ENCODE assay signal across 9 cellular contexts in the genomic region with DNA sequence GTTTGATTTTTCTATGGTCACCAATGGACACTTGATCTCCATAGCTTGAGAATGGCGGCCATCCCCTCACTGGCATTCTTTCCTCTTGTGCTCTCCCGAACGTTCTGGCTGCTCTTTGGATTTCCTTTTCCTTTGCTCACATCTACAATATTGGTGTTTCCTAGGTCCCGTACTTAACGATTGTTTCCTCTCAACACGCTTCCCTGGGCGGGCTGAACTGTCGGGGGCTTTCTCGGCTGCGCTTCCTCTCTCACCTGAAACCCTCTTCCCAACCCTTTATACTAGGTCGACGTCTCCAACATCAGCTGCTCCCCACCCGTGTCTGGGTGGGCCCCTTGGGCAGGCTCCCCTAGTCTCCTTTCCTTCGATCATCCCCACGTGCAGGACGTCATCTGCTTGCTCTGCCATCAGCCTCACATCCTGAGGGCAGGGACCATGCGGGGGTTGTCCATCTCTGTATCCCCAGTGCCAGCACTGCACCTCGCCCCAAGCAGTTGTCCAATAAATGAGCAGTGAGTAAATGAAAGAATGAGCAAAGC. TPM values are rescaled to one million over a fixed set of nuclear protein-coding genes. Genes with fewer than 3 reads are reported as not detected.
DNase-seq lines count a peak whose midpoint lies in the region; ATAC-seq, FAIRE-seq and TF ChIP-seq lines count a peak whose summit lies in the region.
"Had no signal": no experiment of that assay in that cellular context is flagged by ENCODE, and none has a peak within 500 bp of the region (broad histone marks: within the 10 kb centered on the region; RNA-seq: fewer than 3 reads in every experiment).

No MANE protein-coding gene starts in this region.

- peak overlapping the region; percentile 73 for H4K5ac ChIP-seq in H1 (ENCODE audit: insufficient read length, low read depth, low read length)

- H3K18ac ChIP-seq in H1 (ENCODE audit: extremely low read depth, low read length), result peak overlapping the region; percentile 95; the same call in 1 of the 2 replicates

- H2BK20ac ChIP-seq in H1 (ENCODE audit: low read length), result no peak overlapping the region

- 67% methylated on average over 18 of the region's 18 CpGs; no CpG with 5 or more reads in 1 of the 2 experiments for WGBS in H1 (ENCODE audit: extremely low coverage in 1 of 2, insufficient coverage in 1 of 2, insufficient read length in 1 of 2, insufficient replicate concordance in 2 of 2, low coverage in 1 of 2, low lambda C conversion rate in 2 of 2, missing lambda C conversion rate in 1 of 2), 2 experiments

- peak; percentile 26 for ATAC-seq in GM18498 (IDR thresholded peaks at IDR 0.05; ENCODE audit: unreplicated experiment)
- no peak for ATAC-seq in HG03354 (IDR thresholded peaks at IDR 0.05; ENCODE audit: poor library complexity, severe bottlenecking, unreplicated experiment)

- H3K36me3 ChIP-seq in H1 (ENCODE audit: control insufficient read depth in 2 of 4, insufficient read depth in 4 of 4, low read length in 3 of 4) (no peaks in the 10 kb centered on the region), neutrophil (no peaks in the 10 kb centered on the region)

- peaks cover 0 to 31% of the 10 kb centered on the region in 2 experiments; a peak in 2 of 4 replicates for H3K79me2 ChIP-seq in H1 (ENCODE audit: control insufficient read depth in 1 of 2, insufficient read depth in 2 of 2, low read length in 2 of 2)

- peak overlapping the region; percentile 37 for H3K56ac ChIP-seq in H1 (replicated peaks; ENCODE audit: insufficient read length, low read depth, low read length)

- H2BK12ac ChIP-seq in H1 (ENCODE audit: low read depth, low read length), result no peak overlapping the region

- no peak for FAIRE-seq in H1 (lab: Jason Lieb, UNC)

- H4K20me1 ChIP-seq in H1 (replicated peaks in 1 of 2; ENCODE audit: control insufficient read depth in 1 of 2, insufficient read depth in 2 of 2, low read length in 2 of 2), result no peaks in the 10 kb centered on the region

- H3K79me1 ChIP-seq in H1 (ENCODE audit: low read depth, low read length), result peaks cover 2% of the 10 kb centered on the region; the same call in 1 of the 2 replicates

- POLR2A ChIA-PET in H1 (lab: Charles Lee; ENCODE audit: partially characterized antibody), result interaction anchor here (0.7 to 1.4 kb wide), 7 partner anchors 14 to 365 kb away, joined by 3 to 7 read pairs (median 4); no protein-coding TSS in a partner anchor

- peaks cover 0 to 4% (median 1%) of the 10 kb centered on the region in 4 experiments; a peak in 2 of 7 replicates for H3K4me1 ChIP-seq in H1 (replicated peaks in 1 of 4; ENCODE audit: control insufficient read depth in 3 of 4, insufficient read depth in 4 of 4, low read length in 3 of 4)
- peaks cover 5 to 8% of the 10 kb centered on the region in 2 experiments for H3K4me1 ChIP-seq in neutrophil (ENCODE audit: control insufficient read depth in 1 of 2, insufficient read depth in 1 of 2, low read depth in 1 of 2, low read length in 1 of 2)

- H3K27ac ChIP-seq in H1 (ENCODE audit: low read depth, low read length) (peak overlapping the region; percentile 71; the same call in 1 of the 2 replicates), neutrophil (no peak overlapping the region)

- peak overlapping the region; percentile 34 for H4K91ac ChIP-seq in H1 (replicated peaks; ENCODE audit: insufficient read length, low read length)

- H3K9ac ChIP-seq in H1 (replicated peaks in 1 of 4; ENCODE audit: extremely low read depth in 1 of 4, low read depth in 3 of 4, low read length in 3 of 4), result peak overlapping the region in 3 of 4 experiments; percentile 42 to 76 (median 75); a peak in 5 of 7 replicates

- no peak overlapping the region for H2AK5ac ChIP-seq in H1 (ENCODE audit: low read depth, low read length)

- TF ChIP-seq RAD21 in H1 (IDR thresholded peaks at IDR 0.05 in 1 of 2, conservative IDR thresholded peaks at IDR 0.05 in 1 of 2; ENCODE audit: low read depth in 2 of 2, low read length in 2 of 2), result no peak

- peak overlapping the region; percentile 93 for H4K8ac ChIP-seq in H1 (ENCODE audit: extremely low read depth, insufficient read depth, low read length)

- peaks cover 7% of the 10 kb centered on the region; the same call in 1 of the 2 replicates for H3K23me2 ChIP-seq in H1 (ENCODE audit: low read depth, low read length)

- no peak overlapping the region for H3K23ac ChIP-seq in H1 (ENCODE audit: insufficient read length)

- TF ChIP-seq EP300 in H1 (IDR thresholded peaks at IDR 0.05; ENCODE audit: borderline replicate concordance in 1 of 2, low read depth in 2 of 2, low read length in 2 of 2), result no peak

- H2BK5ac ChIP-seq in H1 (ENCODE audit: low read depth, low read length), result peak overlapping the region; percentile 83

- TF ChIP-seq CTCF in LNCaP clone FGC (IDR thresholded peaks at IDR 0.05; ENCODE audit: control insufficient read depth, extremely low read depth, insufficient read depth), result no peak
- TF ChIP-seq CTCF in H1 (IDR thresholded peaks at IDR 0.05; ENCODE audit: control extremely low read depth in 1 of 3, insufficient read depth in 1 of 3, low read depth in 1 of 3, low read length in 3 of 3), result no peak
- no peak for TF ChIP-seq CTCF in neutrophil (IDR thresholded peaks at IDR 0.05)

- DNase-seq in LNCaP clone FGC (ENCODE audit: low read depth), result no peak
- no peak for DNase-seq in H1 (ENCODE audit: low read depth in 1 of 2, low spot score in 2 of 2)
- DNase-seq in hepatic stellate cell (ENCODE audit: low spot score), result no peak
- DNase-seq in HCEC 1CT, result no peak
- no peak for DNase-seq in NCI-H2196 treated with DMSO at 0.1 percent for 48 hours (lab: John Stamatoyannopoulos, UW; ENCODE audit: unreplicated experiment)

- CTCF ChIA-PET in H1 (lab: Charles Lee; ENCODE audit: partially characterized antibody), result interaction anchor here (1.2 to 1.4 kb wide), 2 partner anchors 54 to 61 kb away, joined by 3 read pairs; no protein-coding TSS in a partner anchor

- peak overlapping the region; percentile 8; the same call in 1 of the 2 replicates for H2BK15ac ChIP-seq in H1 (ENCODE audit: low read length)

- peak overlapping the region; percentile 57 for H3K4ac ChIP-seq in H1 (replicated peaks; ENCODE audit: insufficient read length, low read depth, low read length)

- no peak for TF ChIP-seq POLR2A in H1 (IDR thresholded peaks at IDR 0.05; ENCODE audit: control extremely low read depth in 1 of 2, low read depth in 2 of 2, low read length in 2 of 2)

- peaks cover 0 to 3% (median 0%) of the 10 kb centered on the region in 4 experiments; a peak in 1 of 7 replicates for H3K27me3 ChIP-seq in H1 (replicated peaks in 1 of 4; ENCODE audit: control insufficient read depth in 3 of 4, extremely low read depth in 1 of 4, insufficient read depth in 3 of 4, low read length in 3 of 4)
- H3K27me3 ChIP-seq in neutrophil, result peaks cover 29% of the 10 kb centered on the region

- H3K4me3 ChIP-seq in LNCaP clone FGC (ENCODE audit: low read depth, low read length) (peak overlapping the region; percentile 77), H1 (ENCODE audit: extremely low read depth in 1 of 4, insufficient read depth in 2 of 4, low read depth in 3 of 4, low read length in 4 of 4) (peak overlapping the region; percentile 79 to 91 (median 87)), neutrophil (ENCODE audit: low read depth in 1 of 2, low read length in 1 of 2) (peak overlapping the region; percentile 76 to 80)

- no peak overlapping the region for H2BK120ac ChIP-seq in H1 (replicated peaks; ENCODE audit: low read depth, low read length)

- no peak overlapping the region for H3K14ac ChIP-seq in H1 (ENCODE audit: insufficient read length)

- H3K4me2 ChIP-seq in H1 (ENCODE audit: insufficient read depth in 1 of 2, low read depth in 2 of 2, low read length in 2 of 2), result peak overlapping the region; percentile 77 to 100

- H2AFZ ChIP-seq in H1 (ENCODE audit: low read length), result 0 out of 2 replicates have a peak overlapping the region, but pooled peaks have one; percentile 59

- H3K9me3 ChIP-seq in H1 (ENCODE audit: insufficient read depth in 2 of 2, low read depth in 1 of 2, low read length in 1 of 2), result no peaks in the 10 kb centered on the region
- no peaks in the 10 kb centered on the region for H3K9me3 ChIP-seq in neutrophil

TF ChIP-seq in H1, 55 proteins besides CTCF, POLR2A, EP300 and RAD21:
- TF ChIP-seq YY1 (IDR thresholded peaks at IDR 0.05; ENCODE audit: low read depth, low read length) (no peak), HDAC2 (IDR thresholded peaks at IDR 0.05; ENCODE audit: borderline replicate concordance in 1 of 2, low read depth in 2 of 2, low read length in 2 of 2) (0 out of 4 replicates have a peak, but pooled peaks of 1 of the 2 experiments have one; percentile 22)
- TF ChIP-seq, protein P1, sequence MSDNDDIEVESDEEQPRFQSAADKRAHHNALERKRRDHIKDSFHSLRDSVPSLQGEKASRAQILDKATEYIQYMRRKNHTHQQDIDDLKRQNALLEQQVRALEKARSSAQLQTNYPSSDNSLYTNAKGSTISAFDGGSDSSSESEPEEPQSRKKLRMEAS (IDR thresholded peaks at IDR 0.05), result peak; percentile 75

RNA-seq across cellular contexts. Expression of a gene that starts 0.6 kb away (rescaled TPM):
- 21.6 and 26.8 TPM in 2 replicates for total RNA-seq in H1 (2021; fragmentation: NEBNext Ultra II Directional; extraction: Animal tissue kit (Norgen Biotek cat#: 25700))
- polyA plus RNA-seq in H1 (2011; rRNA removed), result 11.5 and 19.0 TPM in 2 replicates
- polyA plus RNA-seq in H1 (2011; cell fraction: cytosol; rRNA removed), result 10.1 TPM
- 44.2 TPM for polyA plus RNA-seq in H1 (2011; cell fraction: nucleus; rRNA removed)
- polyA plus RNA-seq in H1 (2012, experiment 1 of 2), result 16.7 to 23.4 TPM (median 19.8 TPM) in 4 replicates
- polyA plus RNA-seq in H1 (2012, experiment 2 of 2), result 7.2 TPM
- 14.0 TPM for polyA plus RNA-seq in H1 (2013, experiment 1 of 2)
- 13.3 TPM for polyA plus RNA-seq in H1 (2013, experiment 2 of 2)
- polyA minus RNA-seq in H1 (2011; rRNA and poly(A)+ RNA removed), result 10.6 and 13.7 TPM in 2 replicates
- polyA minus RNA-seq in H1 (2011; cell fraction: cytosol; rRNA and poly(A)+ RNA removed), result 7.4 TPM
- 31.5 TPM for polyA minus RNA-seq in H1 (2011; cell fraction: nucleus; rRNA and poly(A)+ RNA removed)

RNA-seq across cellular contexts. Expression of a gene that starts 34.7 kb away (rescaled TPM):
- 2.1 and 4.7 TPM in 2 replicates for total RNA-seq in H1 (2021; fragmentation: NEBNext Ultra II Directional; extraction: Animal tissue kit (Norgen Biotek cat#: 25700))
- 1.3 TPM in 2 replicates for polyA plus RNA-seq in H1 (2011; rRNA removed)
- polyA plus RNA-seq in H1 (2011; cell fraction: cytosol; rRNA removed), result 2.0 TPM
- 1.5 TPM for polyA plus RNA-seq in H1 (2011; cell fraction: nucleus; rRNA removed)
- polyA plus RNA-seq in H1 (2012, experiment 1 of 2), result 0.80 to 1.2 TPM (median 0.91 TPM) in 4 replicates
- polyA plus RNA-seq in H1 (2012, experiment 2 of 2), result 2.6 TPM
- polyA plus RNA-seq in H1 (2013, experiment 1 of 2), result 1.6 TPM
- polyA plus RNA-seq in H1 (2013, experiment 2 of 2), result 1.9 TPM
- 0.17 and 0.47 TPM in 2 replicates for polyA minus RNA-seq in H1 (2011; rRNA and poly(A)+ RNA removed)
- 4.1 TPM for polyA minus RNA-seq in H1 (2011; cell fraction: cytosol; rRNA and poly(A)+ RNA removed)
- 6.3 TPM for polyA minus RNA-seq in H1 (2011; cell fraction: nucleus; rRNA and poly(A)+ RNA removed)
- total RNA-seq: T-helper 1 cell treated with Interleukin-12 subunit alpha and Interleukin-12 subunit beta and Interleukin-4 antibody, amounts not matched to agents 30 ng/mL and 1 ng/mL, for 36 hours had no signal
